28 cellular contexts compared by ENCODE assay signal in genomic region chr1:184992271-184992670, GRCh38.
"Had no signal": no experiment of that assay in that cellular context is flagged by ENCODE, and none has a peak within 500 bp of the region (broad histone marks: within the 10 kb centered on the region; RNA-seq: fewer than 3 reads in every experiment).

No MANE protein-coding gene starts in this region.

- H3K27me3 ChIP-seq: colonic mucosa, dorsolateral prefrontal cortex, esophagus muscularis mucosa, esophagus squamous epithelium, foreskin keratinocyte, gastrocnemius medialis, gastroesophageal sphincter, heart right ventricle, hepatocyte had no signal

- FAIRE-seq: colon, endometrium, endothelial cell of umbilical vein, frontal cortex had no signal

- H3K36me3 ChIP-seq: colonic mucosa, esophagus muscularis mucosa, esophagus squamous epithelium, gastrocnemius medialis, gastroesophageal sphincter, heart left ventricle, heart right ventricle had no signal

- H3K27ac ChIP-seq: colonic mucosa, coronary artery, dorsolateral prefrontal cortex, epithelial cell of prostate, esophagus muscularis mucosa, esophagus squamous epithelium, foreskin keratinocyte, gastrocnemius medialis, gastroesophageal sphincter, heart left ventricle, heart right ventricle, hepatocyte had no signal

- H3K4me2 ChIP-seq: hepatocyte had no signal

- DNase-seq: colonic mucosa; cortex of kidney; dermis blood vessel endothelial cell; dorsolateral prefrontal cortex; effector CD4-positive, alpha-beta T cell; effector CD8-positive, alpha-beta T cell; effector memory CD4-positive, alpha-beta T cell; effector memory CD8-positive, alpha-beta T cell; endodermal cell; erythroblast; esophagus squamous epithelium; foreskin fibroblast; foreskin melanocyte; gastrocnemius medialis; glutamatergic neuron; head of caudate nucleus; heart left ventricle; heart right ventricle had no signal

- H3K4me1 ChIP-seq: colonic mucosa, esophagus squamous epithelium, gastrocnemius medialis had no signal

- H3K9me3 ChIP-seq: colonic mucosa, esophagus muscularis mucosa, esophagus squamous epithelium, gastrocnemius medialis had no signal

- H2AFZ ChIP-seq: hepatocyte had no signal

- H3K79me2 ChIP-seq: hepatocyte had no signal

- H3K4me3 ChIP-seq: colonic mucosa, coronary artery, dorsolateral prefrontal cortex, esophagus muscularis mucosa, esophagus squamous epithelium, gastrocnemius medialis, gastroesophageal sphincter, heart left ventricle, heart right ventricle, hepatocyte had no signal
